In the genomic region with DNA sequence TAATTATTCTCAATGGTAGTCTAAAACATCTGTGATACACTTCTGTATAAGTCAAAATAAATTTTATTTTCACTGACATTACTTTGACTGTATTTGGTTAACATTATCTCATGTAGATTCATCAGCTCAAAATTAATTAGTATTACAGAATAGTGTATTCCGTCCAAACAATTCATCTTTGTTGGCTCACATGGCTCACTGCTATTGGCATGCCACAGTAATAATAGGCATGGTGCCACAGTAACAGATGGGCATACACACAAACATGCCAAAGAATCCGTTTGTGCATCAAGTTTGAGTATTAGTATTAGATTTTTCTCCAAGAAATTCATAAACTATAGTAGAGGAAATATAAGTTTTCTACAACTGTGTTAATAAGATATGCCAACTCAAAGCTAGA, we compare ENCODE assay signal across 13 cellular contexts.
"Had no signal": no experiment of that assay in that cellular context is flagged by ENCODE, and none has a peak within 500 bp of the region (broad histone marks: within the 10 kb centered on the region; RNA-seq: fewer than 3 reads in every experiment).

No MANE protein-coding gene starts in this region.

- DNase-seq: activated CD4-positive, alpha-beta memory T cell treated with anti-CD3 and anti-CD28 coated beads, Interleukin-2, amount 10 ng/mL, durations not matched to agents 7 days and 5 days; activated CD4-positive, alpha-beta T cell treated with anti-CD3 and anti-CD28 coated beads for 4 hours; activated effector memory CD4-positive, alpha-beta T cell treated with Interleukin-2 at 50 U/mL for 16 hours; activated T-cell treated with anti-CD3 and anti-CD28 coated beads, Interleukin-2, amount 50 U/mL, for 24 hours; adrenal gland; left ventricle myocardium inferior; natural killer cell; stimulated activated CD4-positive, alpha-beta T cell treated with anti-CD3 and anti-CD28 coated beads, Interleukin-15, amount 100 ng/mL, for 24 hours; stimulated activated CD4-positive, alpha-beta T cell treated with anti-CD3 and anti-CD28 coated beads, Interleukin-4, amount 100 ng/mL, for 24 hours; stimulated activated naive CD4-positive, alpha-beta T cell; T-helper 1 cell; trophoblast cell had no signal

- ATAC-seq: natural killer cell, SK-N-SH treated with all-trans-retinoic acid at 6 μM for 48 hours had no signal
